Comparison of ENCODE assay signal across 8 cellular contexts in the genomic region with DNA sequence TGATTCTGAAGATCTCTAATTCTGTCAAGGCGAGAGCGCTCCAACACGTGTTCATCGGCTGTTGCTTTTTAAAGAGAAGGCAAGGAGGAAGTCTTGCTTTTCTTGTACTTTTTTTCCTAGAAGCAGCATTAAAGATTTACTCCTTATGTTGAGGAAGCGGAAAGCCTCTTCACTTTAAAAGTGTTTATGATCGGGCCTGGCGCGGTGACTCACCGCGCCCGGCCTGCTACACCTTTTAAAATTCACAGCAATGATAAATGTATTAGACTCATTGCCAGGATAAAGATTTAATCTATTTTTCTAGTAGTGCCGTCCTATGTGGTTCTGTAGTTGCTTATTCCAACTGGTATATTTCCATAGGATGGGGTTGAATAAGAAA. TPM values are rescaled to one million over a fixed set of nuclear protein-coding genes. Genes with fewer than 3 reads are reported as not detected.
DNase-seq lines count a peak whose midpoint lies in the region; ATAC-seq and TF ChIP-seq lines count a peak whose summit lies in the region.

No MANE protein-coding gene starts in this region.

- H3K27ac Mint-ChIP-seq in IgD-negative memory B cell, result peak overlapping the region; percentile 89 to 100 (median 98)

- TF ChIP-seq POLR2A in adrenal gland (IDR thresholded peaks at IDR 0.05) (no peak), lower leg skin (IDR thresholded peaks at IDR 0.05) (no peak)

- H3K9me3 ChIP-seq in adrenal gland (replicated peaks in 1 of 3), result no peaks in the 10 kb centered on the region
- no peaks in the 10 kb centered on the region for H3K9me3 ChIP-seq in upper lobe of right lung

- no peaks in the 10 kb centered on the region for H3K27me3 ChIP-seq in adrenal gland
- H3K27me3 ChIP-seq in upper lobe of right lung, result no peaks in the 10 kb centered on the region

- DNase-seq in AG09309 (ENCODE audit: low read depth), result no peak
- DNase-seq in adrenal gland, result peak in 1 of 7 donors; percentile 56
- no peak for DNase-seq in lower leg skin (ENCODE audit: low spot score in 2 of 2)
- no peak for DNase-seq in upper lobe of right lung

- peak overlapping the region; percentile 88 to 98 (median 92) for H3K4me3 Mint-ChIP-seq in IgD-negative memory B cell

- no peaks in the 10 kb centered on the region for H3K9me3 Mint-ChIP-seq in IgD-negative memory B cell

- peaks cover 25 to 28% (median 27%) of the 10 kb centered on the region in 3 donors for H3K4me1 Mint-ChIP-seq in IgD-negative memory B cell

- TF ChIP-seq CTCF in AG09309 (IDR thresholded peaks at IDR 0.05; ENCODE audit: control insufficient read depth, insufficient read depth, low read depth, low read length, missing control alignments) (no peak), adrenal gland (IDR thresholded peaks at IDR 0.05) (no peak), lower leg skin (IDR thresholded peaks at IDR 0.05) (no peak), upper lobe of right lung (IDR thresholded peaks at IDR 0.05) (no peak)

- peak overlapping the region; percentile 96 to 99 (median 97) for H3K27ac ChIP-seq in adrenal gland
- peak overlapping the region; percentile 96 for H3K27ac ChIP-seq in upper lobe of right lung

- H3K27me3 Mint-ChIP-seq in IgD-negative memory B cell, result no peaks in the 10 kb centered on the region

- no peak for ATAC-seq in upper lobe of right lung
- ATAC-seq in GM18517 (IDR thresholded peaks at IDR 0.05; ENCODE audit: unreplicated experiment), result no peak
- no peak for ATAC-seq in HG03565 (IDR thresholded peaks at IDR 0.05; ENCODE audit: unreplicated experiment)
- ATAC-seq in GM18909 (IDR thresholded peaks at IDR 0.05; ENCODE audit: poor library complexity, unreplicated experiment), result no peak

- H3K36me3 Mint-ChIP-seq in IgD-negative memory B cell, result peaks cover 4% of the 10 kb centered on the region

- WGBS in adrenal gland, 4 donors, result 1% methylated on average over 12 of the region's 12 CpGs
- WGBS in lower leg skin, 2 donors, result 0 to 1% methylated on average over 12 of the region's 12 CpGs

- no peaks in the 10 kb centered on the region for H3K36me3 ChIP-seq in adrenal gland (replicated peaks in 1 of 2)
- no peaks in the 10 kb centered on the region for H3K36me3 ChIP-seq in upper lobe of right lung

- H3K4me3 ChIP-seq in AG09309 (ENCODE audit: control insufficient read depth, low read depth, low read length) (peak overlapping the region; percentile 51), adrenal gland (peak overlapping the region in 3 of 4 donors; percentile 35 to 62 (median 53)), lower leg skin (ENCODE audit: low read depth, poor library complexity, severe bottlenecking) (peak overlapping the region; percentile 34), upper lobe of right lung (peak overlapping the region; percentile 94)

- H3K4me1 ChIP-seq in adrenal gland (replicated peaks in 1 of 2), result peaks cover 37 to 45% of the 10 kb centered on the region in 2 donors
- peaks cover 34% of the 10 kb centered on the region for H3K4me1 ChIP-seq in upper lobe of right lung

- intact Hi-C loops in adrenal gland (cut with DNase I), result loop anchor here in 1 of 2 donors (5.0 kb wide), 1 partner anchor 41 kb away; a partner anchor contains a TSS
- intact Hi-C loops in lower leg skin (cut with DNase I; ENCODE audit: low total_unique reads), result no loop called here
- intact Hi-C loops in upper lobe of right lung (cut with DNase I), result no loop called here

RNA-seq across cellular contexts. Expression of a gene that starts 0.8 kb away (rescaled TPM):
- polyA plus RNA-seq in IgD-negative memory B cell, result 114 TPM
- 100 to 1,000 TPM; 112 to 283 (median 163) TPM for total RNA-seq in adrenal gland
- polyA plus RNA-seq in adrenal gland, result 100 to 1,000 TPM in 2 of 3 donors, 10 to 100 TPM in 1; 67.2 to 443 (median 147) TPM
- 10 to 100 TPM; 39.5 to 61.6 (median 59.2) TPM for total RNA-seq in lower leg skin
- total RNA-seq in upper lobe of right lung, result 130 TPM

RNA-seq across cellular contexts. Expression of a gene that starts 41.9 kb away (rescaled TPM):
- polyA plus RNA-seq in IgD-negative memory B cell, result 14.7 TPM
- 10 to 100 TPM; 22.1 to 42.3 (median 29.4) TPM for total RNA-seq in adrenal gland
- polyA plus RNA-seq in adrenal gland, result 10 to 100 TPM in 1 of 3 donors, 1 to 10 TPM in 2; 3.0 to 25.1 (median 3.4) TPM
- total RNA-seq in lower leg skin, result 10 to 100 TPM; 17.4 to 26.6 (median 22.1) TPM
- total RNA-seq in upper lobe of right lung, result 20.4 TPM

RNA-seq across cellular contexts. Expression of a gene that starts 53.8 kb away (rescaled TPM):
- polyA plus RNA-seq in IgD-negative memory B cell (not detected), adrenal gland (1 to 10 TPM in 1 of 3 donors, under 1 TPM in 2; 0.16 to 1.4 (median 0.84) TPM)
- total RNA-seq in adrenal gland (under 1 TPM; 0.21 to 0.84 (median 0.45) TPM), lower leg skin (under 1 TPM in 2 of 4 donors, not detected in 2; under 0.01 to 0.03 TPM), upper lobe of right lung (0.52 TPM)

Comparison
In these comparisons a context has a peak if more than half of its experiments do, and no peak if none do; other contexts are left out.
1. H3K4me3 ChIP-seq: peak in every context shown above with its lines; median percentile 94 in upper lobe of right lung; 53 in adrenal gland; 51 in AG09309; 34 in lower leg skin.